In genomic region chr1:235712812-235713211, GRCh38 we compare ENCODE assay signal across 23 cellular contexts.
"Had no signal": no experiment of that assay in that cellular context is flagged by ENCODE, and none has a peak within 500 bp of the region (broad histone marks: within the 10 kb centered on the region; RNA-seq: fewer than 3 reads in every experiment).

No MANE protein-coding gene starts in this region.

- ATAC-seq: activated CD4-positive, alpha-beta T cell treated with anti-CD3 and anti-CD28 coated beads for 36 hours; left lung; natural killer cell treated with Interleukin-12 subunit alpha and Interleukin-12 subunit beta and Interleukin-15 and Interleukin-18, amount 100 ng/mL, for 72 hours had no signal

- H3K27me3 ChIP-seq: esophagus squamous epithelium, left lung, neutrophil had no signal

- FAIRE-seq: endothelial cell of umbilical vein had no signal

- H3K9me3 Mint-ChIP-seq: activated CD4-positive, alpha-beta memory T cell treated with anti-CD3 and anti-CD28 coated beads for 36 hours; activated T-helper 2 cell treated with anti-CD3 and anti-CD28 coated beads, Interferon-gamma antibody, Interleukin-2, Interleukin-4, amounts not matched to agents 10 μg/mL and 5 μg/mL and 100 μg/mL, durations not matched to agents 14 hours and 24 hours and 36 hours; mesothelial cell of epicardium; natural killer cell treated with Interleukin-12 subunit alpha and Interleukin-12 subunit beta and Interleukin-15 and Interleukin-18, amount 100 ng/mL, for 72 hours; T-helper 2 cell treated with Interferon-gamma antibody and Interleukin-4, amounts not matched to agents 5 μg/mL and 100 μg/mL, for 36 hours had no signal

- H3K36me3 Mint-ChIP-seq: mesothelial cell of epicardium had no signal

- H3K9me3 ChIP-seq: esophagus squamous epithelium, left lung, neutrophil had no signal

- H3K27ac Mint-ChIP-seq: activated CD4-positive, alpha-beta memory T cell treated with anti-CD3 and anti-CD28 coated beads for 36 hours; activated CD4-positive, alpha-beta T cell treated with anti-CD3 and anti-CD28 coated beads for 36 hours; activated T-helper 2 cell treated with anti-CD3 and anti-CD28 coated beads, Interferon-gamma antibody, Interleukin-2, Interleukin-4, amounts not matched to agents 10 μg/mL and 5 μg/mL and 100 μg/mL, durations not matched to agents 14 hours and 24 hours and 36 hours; mesothelial cell of epicardium; natural killer cell treated with Interleukin-12 subunit alpha and Interleukin-12 subunit beta and Interleukin-15 and Interleukin-18, amount 100 ng/mL, for 72 hours; T-helper 2 cell treated with Interferon-gamma antibody and Interleukin-4, amounts not matched to agents 5 μg/mL and 100 μg/mL, for 36 hours had no signal

- H3K4me3 Mint-ChIP-seq: activated CD4-positive, alpha-beta memory T cell treated with anti-CD3 and anti-CD28 coated beads for 36 hours; activated CD4-positive, alpha-beta T cell treated with anti-CD3 and anti-CD28 coated beads for 36 hours; mesothelial cell of epicardium; natural killer cell treated with Interleukin-12 subunit alpha and Interleukin-12 subunit beta and Interleukin-15 and Interleukin-18, amount 100 ng/mL, for 72 hours; T-helper 2 cell treated with Interferon-gamma antibody and Interleukin-4, amounts not matched to agents 5 μg/mL and 100 μg/mL, for 36 hours had no signal

- H3K4me3 ChIP-seq: esophagus squamous epithelium, left lung had no signal

- H3K27me3 Mint-ChIP-seq: activated CD4-positive, alpha-beta memory T cell treated with anti-CD3 and anti-CD28 coated beads for 36 hours; activated CD4-positive, alpha-beta T cell treated with anti-CD3 and anti-CD28 coated beads for 36 hours; natural killer cell treated with Interleukin-12 subunit alpha and Interleukin-12 subunit beta and Interleukin-15 and Interleukin-18, amount 100 ng/mL, for 72 hours had no signal

- H3K4me1 ChIP-seq: esophagus squamous epithelium, left lung had no signal

- H3K27ac ChIP-seq: esophagus squamous epithelium, left lung, neutrophil had no signal

- DNase-seq: activated CD4-positive, alpha-beta memory T cell treated with anti-CD3 and anti-CD28 coated beads for 36 hours; activated CD4-positive, alpha-beta T cell treated with anti-CD3 and anti-CD28 coated beads for 36 hours; activated naive CD4-positive, alpha-beta T cell treated with Interleukin-2 at 50 U/mL for 16 hours; activated T-cell treated with anti-CD3 and anti-CD28 coated beads, Interleukin-2, amount 50 U/mL, for 1 hour; aorta; cerebellar nuclear complex; effector CD8-positive, alpha-beta T cell; esophagus squamous epithelium; foreskin melanocyte; glutamatergic neuron; hippocampal formation; kidney; left lung; stimulated activated CD4-positive, alpha-beta T cell treated with anti-CD3 and anti-CD28 coated beads, Interleukin-12 subunit alpha, Interleukin-12 subunit beta, amount 100 ng/mL, for 4 hours; stimulated activated CD4-positive, alpha-beta T cell treated with anti-CD3 and anti-CD28 coated beads, Interleukin-1b, Interleukin-23, amount 100 ng/mL, for 48 hours; stimulated activated CD8-positive, alpha-beta memory T cell treated with anti-CD3 and anti-CD28 coated beads, Interleukin-4, amount 100 ng/mL, for 48 hours; stimulated activated naive CD4-positive, alpha-beta T cell had no signal
